24 cellular contexts compared by ENCODE assay signal in genomic region chr12:67173258-67173657, GRCh38.
DNase-seq lines count a peak whose midpoint lies in the region; ATAC-seq and TF ChIP-seq lines count a peak whose summit lies in the region.
"Had no signal": no experiment of that assay in that cellular context is flagged by ENCODE, and none has a peak within 500 bp of the region (broad histone marks: within the 10 kb centered on the region; RNA-seq: fewer than 3 reads in every experiment).

No MANE protein-coding gene starts in this region.

- ATAC-seq in right cardiac atrium, result peak; percentile 53 to 71
- ATAC-seq in heart left ventricle, result no peak
- ATAC-seq in GM19452 (IDR thresholded peaks at IDR 0.05; ENCODE audit: unreplicated experiment), result no peak
- ATAC-seq: A549; CD8-positive, alpha-beta T cell; GM12878 had no signal

- intact Hi-C loops in right cardiac atrium (cut with DNase I), result no loop called here
- intact Hi-C loops in heart left ventricle (cut with DNase I), result no loop called here

- H3K36me3 ChIP-seq in heart left ventricle (no peaks in the 10 kb centered on the region), parathyroid adenoma (ENCODE audit: control insufficient read depth, insufficient read depth, low read length) (no peaks in the 10 kb centered on the region)
- H3K36me3 ChIP-seq: BLaER1 treated with 17β-estradiol and CSF1 and Interleukin-3, amounts not matched to agents 10 nM and 100 nM had no signal

- TF ChIP-seq CTCF in heart left ventricle (IDR thresholded peaks at IDR 0.05) (no peak), parathyroid adenoma (IDR thresholded peaks at IDR 0.05) (no peak)

- WGBS in right cardiac atrium, result 26% methylated on average over 2 of the region's 2 CpGs
- 10 to 42% (median 24%) methylated on average over 2 of the region's 2 CpGs for WGBS in heart left ventricle, 4 donors

- peak overlapping the region; percentile 44 for H2AFZ ChIP-seq in parathyroid adenoma

- H3K4me1 ChIP-seq in right cardiac atrium (ENCODE audit: control insufficient read depth, insufficient read depth, low read length) (no peaks in the 10 kb centered on the region), heart left ventricle (no peaks in the 10 kb centered on the region), parathyroid adenoma (peaks cover 7% of the 10 kb centered on the region)
- H3K4me1 ChIP-seq: A549; BLaER1 treated with 17β-estradiol and CSF1 and Interleukin-3, amounts not matched to agents 10 nM and 100 nM; Caco-2 had no signal

- no peak for TF ChIP-seq POLR2A in heart left ventricle (IDR thresholded peaks at IDR 0.05)

- H3K9ac ChIP-seq in parathyroid adenoma, result no peak overlapping the region
- H3K9ac ChIP-seq: BLaER1 treated with 17β-estradiol and CSF1 and Interleukin-3, amounts not matched to agents 10 nM and 100 nM had no signal

- H3K27ac ChIP-seq in right cardiac atrium (ENCODE audit: low read length) (no peak overlapping the region), heart left ventricle (no peak overlapping the region), parathyroid adenoma (peak overlapping the region; percentile 6)
- H3K27ac ChIP-seq: 22Rv1; A549; BLaER1 treated with 17β-estradiol and CSF1 and Interleukin-3, amounts not matched to agents 10 nM and 100 nM; C4-2B had no signal

- H3K9me3 ChIP-seq in right cardiac atrium (ENCODE audit: control insufficient read depth, low read length) (no peaks in the 10 kb centered on the region), heart left ventricle (no peaks in the 10 kb centered on the region), parathyroid adenoma (ENCODE audit: control insufficient read depth, low read length) (no peaks in the 10 kb centered on the region)
- H3K9me3 ChIP-seq: A549; BLaER1 treated with 17β-estradiol and CSF1 and Interleukin-3, amounts not matched to agents 10 nM and 100 nM; Caco-2 had no signal

- H3K79me2 ChIP-seq in parathyroid adenoma, result no peaks in the 10 kb centered on the region

- DNase-seq in NCI-H2107 treated with DMSO at 0.1 percent for 48 hours (lab: John Stamatoyannopoulos, UW; ENCODE audit: unreplicated experiment) (peak; percentile 25), NCI-H2107 (lab: John Stamatoyannopoulos, UW) (no peak), right cardiac atrium (peak in 1 of 3 donors; percentile 29), heart left ventricle (no peak)
- DNase-seq in activated effector memory CD4-positive, alpha-beta T cell treated with Interleukin-2 at 50 U/mL for 16 hours, result no peak
- DNase-seq: AML-193; Caco-2; Calu3; CD4-positive, alpha-beta T cell; CD8-positive, alpha-beta T cell; DMS 273 treated with DMSO at 0.1 percent for 48 hours; DMS153; DMS53; DMS79; DND-41; EL; GDM1 had no signal

- no peak overlapping the region for H3K4me2 ChIP-seq in parathyroid adenoma (ENCODE audit: low read length)
- H3K4me2 ChIP-seq: A549; BLaER1 treated with 17β-estradiol and CSF1 and Interleukin-3, amounts not matched to agents 10 nM and 100 nM had no signal

- H3K27me3 ChIP-seq in right cardiac atrium (ENCODE audit: control insufficient read depth, insufficient read depth) (no peaks in the 10 kb centered on the region), heart left ventricle (no peaks in the 10 kb centered on the region), parathyroid adenoma (ENCODE audit: control insufficient read depth, insufficient read depth, low read length) (no peaks in the 10 kb centered on the region)
- H3K27me3 ChIP-seq: BLaER1 treated with 17β-estradiol and CSF1 and Interleukin-3, amounts not matched to agents 10 nM and 100 nM had no signal

- H3K4me3 ChIP-seq in right cardiac atrium (ENCODE audit: low read length) (no peak overlapping the region), heart left ventricle (no peak overlapping the region), parathyroid adenoma (ENCODE audit: low read depth, low read length) (no peak overlapping the region)
- H3K4me3 ChIP-seq: A549; BLaER1 treated with 17β-estradiol and CSF1 and Interleukin-3, amounts not matched to agents 10 nM and 100 nM; GM12878 had no signal

Comparison
In these comparisons a context has a peak if more than half of its experiments do, and no peak if none do; other contexts are left out.
1. ATAC-seq: peak in right cardiac atrium (2 of 2); none in heart left ventricle (0 of 4) and GM19452 (single experiment).